In genomic region chr6:20426177-20427082, GRCh38 we compare ENCODE assay signal across 16 cellular contexts. TPM values are rescaled to one million over a fixed set of nuclear protein-coding genes. Genes with fewer than 3 reads are reported as not detected.
DNase-seq lines count a peak whose midpoint lies in the region; ATAC-seq, FAIRE-seq and TF ChIP-seq lines count a peak whose summit lies in the region.
"Had no signal": no experiment of that assay in that cellular context is flagged by ENCODE, and none has a peak within 500 bp of the region (broad histone marks: within the 10 kb centered on the region; RNA-seq: fewer than 3 reads in every experiment).

No MANE protein-coding gene starts in this region.

- H3K27me3 ChIP-seq in OCI-LY3 (ENCODE audit: low read depth, low read length) (no peaks in the 10 kb centered on the region), esophagus muscularis mucosa (no peaks in the 10 kb centered on the region), H9 (ENCODE audit: insufficient read depth, low read length) (no peaks in the 10 kb centered on the region)
- H3K27me3 ChIP-seq: BLaER1 had no signal

- H3K9me3 ChIP-seq in OCI-LY3 (ENCODE audit: insufficient read depth, low read length) (no peaks in the 10 kb centered on the region), esophagus muscularis mucosa (peaks cover 0 to 11% (median 2%) of the 10 kb centered on the region in 4 donors), H9 (ENCODE audit: control insufficient read depth, low read depth, low read length) (no peaks in the 10 kb centered on the region)

- no peak overlapping the region for H4K91ac ChIP-seq in H9 (ENCODE audit: insufficient read length, low read depth, low read length)

- H2BK15ac ChIP-seq in H9 (ENCODE audit: low read depth, low read length) = no peak overlapping the region

- H3K14ac ChIP-seq in H9 (ENCODE audit: insufficient read depth, low read length) = no peak overlapping the region

- no peak overlapping the region for H2BK120ac ChIP-seq in H9 (ENCODE audit: low read depth, low read length, poor library complexity, severe bottlenecking)

- intact Hi-C loops in esophagus muscularis mucosa (cut with DNase I) = no loop called here

- no peak overlapping the region for H3T11ph ChIP-seq in H9 (ENCODE audit: low read length)

- no peaks in the 10 kb centered on the region for H3K27me3 Mint-ChIP-seq in activated naive CD8-positive, alpha-beta T cell treated with anti-CD3 and anti-CD28 coated beads, Interleukin-2, amount 50 U/mL, for 24 hours
- no peaks in the 10 kb centered on the region for H3K27me3 Mint-ChIP-seq in activated naive CD8-positive, alpha-beta T cell treated with anti-CD3 and anti-CD28 coated beads for 36 hours
- H3K27me3 Mint-ChIP-seq in H9 (ENCODE audit: low read depth) = no peaks in the 10 kb centered on the region
- H3K27me3 Mint-ChIP-seq: activated B cell treated with CpG ODN at 0.5 μM for 24 hours; natural killer cell treated with Interleukin-12 subunit alpha and Interleukin-12 subunit beta and Interleukin-15 and Interleukin-18, amount 100 ng/mL, for 72 hours had no signal

- no peak overlapping the region for H3K4ac ChIP-seq in H9 (ENCODE audit: low read depth, low read length)

- H2BK12ac ChIP-seq in H9 (ENCODE audit: insufficient read length, low read depth, low read length) = no peak overlapping the region

- peak overlapping the region; percentile 3 for H3K27ac Mint-ChIP-seq in activated naive CD8-positive, alpha-beta T cell treated with anti-CD3 and anti-CD28 coated beads, Interleukin-2, amount 50 U/mL, for 24 hours
- no peak overlapping the region for H3K27ac Mint-ChIP-seq in activated naive CD8-positive, alpha-beta T cell treated with anti-CD3 and anti-CD28 coated beads for 36 hours
- peak overlapping the region in 1 of 3 experiments; percentile 25; a peak in 1 of 7 replicates for H3K27ac Mint-ChIP-seq in H9

- H3K36me3 ChIP-seq in OCI-LY3 (replicated peaks; ENCODE audit: low read depth, low read length) (peaks cover 32% of the 10 kb centered on the region), esophagus muscularis mucosa (peaks cover 0 to 2% (median 0%) of the 10 kb centered on the region in 4 donors)

- H3K23ac ChIP-seq in H9 (ENCODE audit: insufficient read length, low read depth, low read length) = no peak overlapping the region

- TF ChIP-seq EP300 in esophagus muscularis mucosa (IDR thresholded peaks at IDR 0.05) = no peak

- H3K4me2 ChIP-seq in OCI-LY3 (ENCODE audit: low read length) (peak overlapping the region; percentile 51), H9 (ENCODE audit: insufficient read depth, insufficient read length, low read length) (no peak overlapping the region)
- H3K4me2 ChIP-seq: BLaER1 had no signal

- H3K4me3 Mint-ChIP-seq in activated naive CD8-positive, alpha-beta T cell treated with anti-CD3 and anti-CD28 coated beads, Interleukin-2, amount 50 U/mL, for 24 hours = no peak overlapping the region
- H3K4me3 Mint-ChIP-seq in activated naive CD8-positive, alpha-beta T cell treated with anti-CD3 and anti-CD28 coated beads for 36 hours = no peak overlapping the region
- no peak overlapping the region; a peak in 1 of 5 replicates for H3K4me3 Mint-ChIP-seq in H9
- H3K4me3 Mint-ChIP-seq: natural killer cell treated with Interleukin-12 subunit alpha and Interleukin-12 subunit beta and Interleukin-15 and Interleukin-18, amount 100 ng/mL, for 72 hours had no signal

- peaks cover 44% of the 10 kb centered on the region for H3K36me3 Mint-ChIP-seq in activated naive CD8-positive, alpha-beta T cell treated with anti-CD3 and anti-CD28 coated beads, Interleukin-2, amount 50 U/mL, for 24 hours (ENCODE audit: low read depth)
- H3K36me3 Mint-ChIP-seq in activated naive CD8-positive, alpha-beta T cell treated with anti-CD3 and anti-CD28 coated beads for 36 hours = peaks cover 48% of the 10 kb centered on the region
- peaks cover 20 to 31% (median 21%) of the 10 kb centered on the region in 3 experiments for H3K36me3 Mint-ChIP-seq in H9 (ENCODE audit: insufficient read depth in 1 of 3, low read depth in 3 of 3)
- H3K36me3 Mint-ChIP-seq: natural killer cell treated with Interleukin-12 subunit alpha and Interleukin-12 subunit beta and Interleukin-15 and Interleukin-18, amount 100 ng/mL, for 72 hours had no signal

- TF ChIP-seq CTCF in OCI-LY3 (IDR thresholded peaks at IDR 0.05; ENCODE audit: low read depth, low read length) (no peak), esophagus muscularis mucosa (IDR thresholded peaks at IDR 0.05) (no peak), H9 (conservative IDR thresholded peaks at IDR 0.05) (no peak)

- H2AK5ac ChIP-seq in H9 (ENCODE audit: insufficient read length, low read length) = no peak overlapping the region

- no peak for DNase-seq in activated naive CD8-positive, alpha-beta T cell treated with anti-CD3 and anti-CD28 coated beads, Interleukin-2, amount 50 U/mL, for 24 hours
- DNase-seq in activated naive CD8-positive, alpha-beta T cell treated with anti-CD3 and anti-CD28 coated beads for 36 hours = no peak
- DNase-seq in esophagus muscularis mucosa (ENCODE audit: extremely low spot score) (peak; percentile 45), renal cortical epithelial cell (ENCODE audit: low read depth) (peak; percentile 80), urothelium cell line (ENCODE audit: low spot score) (no peak), NCI-H2107 (lab: John Stamatoyannopoulos, UW) (no peak), H9 (no peak)
- DNase-seq: activated B cell treated with CpG ODN at 0.5 μM for 24 hours; central memory CD4-positive, alpha-beta T cell; GM23248; mammary epithelial cell; NCI-H2029; SHP77 treated with DMSO at 0.1 percent for 48 hours had no signal

- FAIRE-seq in urothelium cell line (lab: Jason Lieb, UNC) = no peak

- no peak for ATAC-seq in activated naive CD8-positive, alpha-beta T cell treated with anti-CD3 and anti-CD28 coated beads, Interleukin-2, amount 50 U/mL, for 24 hours
- ATAC-seq: natural killer cell treated with Interleukin-12 subunit alpha and Interleukin-12 subunit beta and Interleukin-15 and Interleukin-18, amount 100 ng/mL, for 72 hours had no signal

- peaks cover 21% of the 10 kb centered on the region for H3K4me1 Mint-ChIP-seq in activated naive CD8-positive, alpha-beta T cell treated with anti-CD3 and anti-CD28 coated beads, Interleukin-2, amount 50 U/mL, for 24 hours
- peaks cover 18% of the 10 kb centered on the region for H3K4me1 Mint-ChIP-seq in activated naive CD8-positive, alpha-beta T cell treated with anti-CD3 and anti-CD28 coated beads for 36 hours
- peaks cover 28 to 35% of the 10 kb centered on the region in 2 experiments for H3K4me1 Mint-ChIP-seq in H9

- H2AFZ ChIP-seq in OCI-LY3 (ENCODE audit: low read depth, low read length) (no peak overlapping the region), H9 (ENCODE audit: low read length) (no peak overlapping the region)
- H2AFZ ChIP-seq: GM23248 had no signal

- H4K5ac ChIP-seq in H9 (ENCODE audit: insufficient read length, low read depth, low read length) = no peak overlapping the region

- 80% methylated on average over 3 of the region's 3 CpGs for WGBS in esophagus muscularis mucosa
- WGBS in H9 (ENCODE audit: extremely low coverage, insufficient read length, low lambda C conversion rate) = no CpG with 5 or more reads among the region's 3 CpGs

- no peak overlapping the region for H3K4me3 ChIP-seq in OCI-LY3 (ENCODE audit: low read length)
- H3K4me3 ChIP-seq in esophagus muscularis mucosa = no peak overlapping the region
- H3K4me3 ChIP-seq: BLaER1, GM23248 had no signal

- no peak overlapping the region for H2BK20ac ChIP-seq in H9 (ENCODE audit: low read depth, low read length, poor library complexity, severe bottlenecking)

- H3K79me1 ChIP-seq in H9 (ENCODE audit: insufficient read depth, low read depth, low read length, poor library complexity, severe bottlenecking) = peaks cover 5% of the 10 kb centered on the region

- peaks cover 9% of the 10 kb centered on the region for H3K9me3 Mint-ChIP-seq in activated naive CD8-positive, alpha-beta T cell treated with anti-CD3 and anti-CD28 coated beads, Interleukin-2, amount 50 U/mL, for 24 hours
- H3K9me3 Mint-ChIP-seq in activated naive CD8-positive, alpha-beta T cell treated with anti-CD3 and anti-CD28 coated beads for 36 hours = no peaks in the 10 kb centered on the region
- no peaks in the 10 kb centered on the region for H3K9me3 Mint-ChIP-seq in H9
- H3K9me3 Mint-ChIP-seq: natural killer cell treated with Interleukin-12 subunit alpha and Interleukin-12 subunit beta and Interleukin-15 and Interleukin-18, amount 100 ng/mL, for 72 hours had no signal

- no peak for TF ChIP-seq POLR2A in esophagus muscularis mucosa (IDR thresholded peaks at IDR 0.05; ENCODE audit: low read depth)

- no peak overlapping the region for H3K56ac ChIP-seq in H9 (ENCODE audit: insufficient read length, low read depth, low read length)

- no peak overlapping the region for H4K8ac ChIP-seq in H9 (replicated peaks; ENCODE audit: insufficient read length, low read depth, low read length)

- H3K4me1 ChIP-seq in OCI-LY3 (ENCODE audit: low read length) (peaks cover 34% of the 10 kb centered on the region), esophagus muscularis mucosa (peaks cover 0 to 20% (median 2%) of the 10 kb centered on the region in 4 donors), H9 (ENCODE audit: insufficient read depth, low read length) (peaks cover 4% of the 10 kb centered on the region; the same call in 1 of the 2 replicates)

- H2BK5ac ChIP-seq in H9 (ENCODE audit: insufficient read length, low read length) = no peak overlapping the region

- 0 out of 2 replicates have a peak overlapping the region, but pooled peaks have one; percentile 15 for H3K27ac ChIP-seq in OCI-LY3 (ENCODE audit: low read length)
- H3K27ac ChIP-seq in esophagus muscularis mucosa (replicated peaks in 1 of 4) = no peak overlapping the region
- H3K27ac ChIP-seq in H9 (ENCODE audit: insufficient read length, low read depth, low read length) = no peak overlapping the region
- H3K27ac ChIP-seq: BLaER1, GM23248 had no signal

- H4K20me1 ChIP-seq in OCI-LY3 (ENCODE audit: insufficient read depth, low read length) (peaks cover 77% of the 10 kb centered on the region), H9 (ENCODE audit: control insufficient read depth, insufficient read depth, insufficient read length) (no peaks in the 10 kb centered on the region)

- H3K23me2 ChIP-seq in H9 (ENCODE audit: insufficient read length, low read depth, low read length, poor library complexity, severe bottlenecking) = no peaks in the 10 kb centered on the region

- H3K9ac ChIP-seq in OCI-LY3 (ENCODE audit: low read length) = no peak overlapping the region
- no peak overlapping the region for H3K9ac ChIP-seq in H9 (ENCODE audit: extremely low read depth, insufficient read length, low read length)
- H3K9ac ChIP-seq: BLaER1, GM23248 had no signal

- peaks cover 91% of the 10 kb centered on the region for H3K79me2 ChIP-seq in OCI-LY3 (ENCODE audit: low read length)
- peaks cover 48% of the 10 kb centered on the region; the same call in 1 of the 2 replicates for H3K79me2 ChIP-seq in H9 (ENCODE audit: insufficient read depth, low read length)

- no peak overlapping the region for H3K18ac ChIP-seq in H9 (ENCODE audit: insufficient read length, low read depth, low read length)

RNA-seq across cellular contexts. Expression of gene E2F3, which starts 24.8 kb away (rescaled TPM):
- total RNA-seq in activated naive CD8-positive, alpha-beta T cell treated with anti-CD3 and anti-CD28 coated beads for 36 hours = 10 to 100 TPM; 21.5 to 22.8 TPM
- total RNA-seq in esophagus muscularis mucosa = 1 to 10 TPM; 2.9 to 5.6 (median 4.2) TPM
- total RNA-seq in renal cortical epithelial cell = 10.8 and 17.3 TPM in 2 replicates
- total RNA-seq in H9 (2021) = 34.7 and 35.7 TPM in 2 replicates

Comparison
In these comparisons a context has a peak if more than half of its experiments do, and no peak if none do; other contexts are left out.
1. DNase-seq: peak in esophagus muscularis mucosa (single experiment) and renal cortical epithelial cell (single experiment); none in activated naive CD8-positive, alpha-beta T cell treated with anti-CD3 and anti-CD28 coated beads, Interleukin-2, amount 50 U/mL, for 24 hours (single experiment), activated naive CD8-positive, alpha-beta T cell treated with anti-CD3 and anti-CD28 coated beads for 36 hours (single experiment), urothelium cell line (single experiment), NCI-H2107 (single experiment) and H9 (single experiment).